In the genomic region with DNA sequence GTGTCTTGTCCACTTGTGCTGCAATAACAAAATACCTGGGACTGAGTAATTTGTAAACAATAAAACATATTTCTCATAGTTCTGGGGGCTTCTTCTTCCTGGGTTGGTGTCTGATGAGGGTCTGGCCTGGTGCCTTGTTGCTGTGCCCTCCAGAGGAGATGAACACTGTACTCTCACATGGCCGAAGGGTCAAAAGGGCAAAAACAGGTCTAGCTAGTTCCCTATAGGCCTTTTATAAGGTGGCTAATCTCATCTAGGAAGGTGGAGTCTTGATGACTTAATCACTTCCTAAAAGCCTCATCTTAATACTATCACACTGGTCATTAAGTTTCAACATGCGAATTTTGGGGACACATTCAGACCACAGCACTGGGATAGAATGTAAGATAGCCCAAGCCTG, we compare ENCODE assay signal across 18 cellular contexts.
"Had no signal": no experiment of that assay in that cellular context is flagged by ENCODE, and none has a peak within 500 bp of the region (broad histone marks: within the 10 kb centered on the region; RNA-seq: fewer than 3 reads in every experiment).

No MANE protein-coding gene starts in this region.

- H3K36me3 Mint-ChIP-seq: activated CD8-positive, alpha-beta memory T cell treated with anti-CD3 and anti-CD28 coated beads, Interleukin-2, amount 10 ng/mL, durations not matched to agents 7 days and 5 days had no signal

- DNase-seq: activated B cell treated with CpG ODN at 0.5 μM for 24 hours; activated CD4-positive, alpha-beta memory T cell treated with anti-CD3 and anti-CD28 coated beads, Interleukin-2, amount 10 ng/mL, durations not matched to agents 7 days and 5 days; activated CD4-positive, alpha-beta T cell treated with anti-CD3 and anti-CD28 coated beads for 48 hours; activated CD8-positive, alpha-beta memory T cell treated with anti-CD3 and anti-CD28 coated beads, Interleukin-2, amount 10 ng/mL, durations not matched to agents 7 days and 5 days; activated naive CD4-positive, alpha-beta T cell treated with Interleukin-2 at 50 U/mL for 16 hours; body of pancreas; effector memory CD8-positive, alpha-beta T cell; esophagus squamous epithelium; heart right ventricle; kidney glomerular epithelial cell; mesenchymal stem cell; naive thymus-derived CD8-positive, alpha-beta T cell; psoas muscle; right cardiac atrium; stimulated activated CD4-positive, alpha-beta T cell treated with anti-CD3 and anti-CD28 coated beads, Interleukin-15, amount 100 ng/mL, for 24 hours; stimulated activated CD4-positive, alpha-beta T cell treated with anti-CD3 and anti-CD28 coated beads, Interleukin-2, amount 100 ng/mL, for 48 hours had no signal

- H3K4me3 Mint-ChIP-seq: activated B cell treated with CpG ODN at 0.5 μM for 24 hours; activated CD4-positive, alpha-beta memory T cell treated with anti-CD3 and anti-CD28 coated beads, Interleukin-2, amount 10 ng/mL, durations not matched to agents 7 days and 5 days; activated CD8-positive, alpha-beta memory T cell treated with anti-CD3 and anti-CD28 coated beads, Interleukin-2, amount 10 ng/mL, durations not matched to agents 7 days and 5 days; effector memory CD8-positive, alpha-beta T cell; naive thymus-derived CD8-positive, alpha-beta T cell; T-helper 2 cell treated with Interferon-gamma antibody and Interleukin-4, amounts not matched to agents 5 μg/mL and 100 μg/mL, for 36 hours had no signal

- H3K27ac Mint-ChIP-seq: activated B cell treated with CpG ODN at 0.5 μM for 24 hours; activated CD4-positive, alpha-beta memory T cell treated with anti-CD3 and anti-CD28 coated beads, Interleukin-2, amount 10 ng/mL, durations not matched to agents 7 days and 5 days; activated CD8-positive, alpha-beta memory T cell treated with anti-CD3 and anti-CD28 coated beads, Interleukin-2, amount 10 ng/mL, durations not matched to agents 7 days and 5 days; effector memory CD8-positive, alpha-beta T cell; T-helper 2 cell treated with Interferon-gamma antibody and Interleukin-4, amounts not matched to agents 5 μg/mL and 100 μg/mL, for 36 hours had no signal

- H3K27ac ChIP-seq: body of pancreas, esophagus squamous epithelium, heart right ventricle, psoas muscle, thoracic aorta had no signal

- H3K4me1 Mint-ChIP-seq: activated CD4-positive, alpha-beta memory T cell treated with anti-CD3 and anti-CD28 coated beads, Interleukin-2, amount 10 ng/mL, durations not matched to agents 7 days and 5 days; activated CD8-positive, alpha-beta memory T cell treated with anti-CD3 and anti-CD28 coated beads, Interleukin-2, amount 10 ng/mL, durations not matched to agents 7 days and 5 days had no signal
